20 cellular contexts compared by ENCODE assay signal in genomic region chr9:93916358-93916757, GRCh38. TPM values are rescaled to one million over a fixed set of nuclear protein-coding genes. Genes with fewer than 3 reads are reported as not detected.
DNase-seq lines count a peak whose midpoint lies in the region; ATAC-seq and TF ChIP-seq lines count a peak whose summit lies in the region.
"Had no signal": no experiment of that assay in that cellular context is flagged by ENCODE, and none has a peak within 500 bp of the region (broad histone marks: within the 10 kb centered on the region; RNA-seq: fewer than 3 reads in every experiment).

No MANE protein-coding gene starts in this region.

- intact Hi-C loops in HCT116 (cut with micrococcal nuclease) = no loop called here
- intact Hi-C loops in mucosa of descending colon (cut with DNase I, micrococcal nuclease) = no loop called here
- intact Hi-C loops in CD4-positive, alpha-beta memory T cell (cut with micrococcal nuclease) = no loop called here
- intact Hi-C loops in natural killer cell (cut with micrococcal nuclease) = no loop called here

- no peak overlapping the region for H3K27ac ChIP-seq in HCT116 (ENCODE audit: low read depth, low read length)
- H3K27ac ChIP-seq in CD4-positive, alpha-beta memory T cell (ENCODE audit: low read depth, low read length) = no peak overlapping the region
- H3K27ac ChIP-seq: BLaER1 treated with 17β-estradiol and CSF1 and Interleukin-3, amounts not matched to agents 10 nM and 100 nM had no signal

- peaks cover 0 to 4% of the 10 kb centered on the region in 2 experiments; a peak in 1 of 4 replicates for H3K4me1 ChIP-seq in HCT116 (ENCODE audit: control insufficient read depth in 1 of 2, insufficient read depth in 2 of 2, low read length in 2 of 2)
- no peaks in the 10 kb centered on the region for H3K4me1 ChIP-seq in mucosa of descending colon (ENCODE audit: low read depth)
- H3K4me1 ChIP-seq in CD4-positive, alpha-beta memory T cell (ENCODE audit: insufficient read depth, low read length) = peaks cover 4% of the 10 kb centered on the region
- H3K4me1 ChIP-seq: BE2C had no signal

- peak; percentile 76 for ATAC-seq in HCT116
- peak; percentile 14 for ATAC-seq in mucosa of descending colon
- no peak for ATAC-seq in natural killer cell

- no peaks in the 10 kb centered on the region for H4K20me1 ChIP-seq in HCT116 (ENCODE audit: insufficient read depth)
- H4K20me1 ChIP-seq: BLaER1 treated with 17β-estradiol and CSF1 and Interleukin-3, amounts not matched to agents 10 nM and 100 nM had no signal

- H3K9me3 Mint-ChIP-seq in CD4-positive, alpha-beta memory T cell = peaks cover 0 to 2% (median 0%) of the 10 kb centered on the region in 8 donors
- no peaks in the 10 kb centered on the region for H3K9me3 Mint-ChIP-seq in natural killer cell
- H3K9me3 Mint-ChIP-seq: CD4-positive, alpha-beta T cell had no signal

- RAD21 ChIA-PET in HCT116 (lab: Charles Lee; ENCODE audit: low non-redundant PET in 1 of 2, low total read pairs in 2 of 2, uncharacterized antibody in 2 of 2, unreplicated experiment in 2 of 2) = no interaction called here

- BruUV-seq in HCT116 (replicated peaks; lab: Mats Ljungman, UMichigan) = no TSS peak

- H3K4me1 Mint-ChIP-seq in CD4-positive, alpha-beta memory T cell = peaks cover 0 to 3% (median under 1%) of the 10 kb centered on the region in 4 donors
- H3K4me1 Mint-ChIP-seq in natural killer cell = no peaks in the 10 kb centered on the region
- H3K4me1 Mint-ChIP-seq: CD14-positive monocyte had no signal

- no peak overlapping the region for H3K4me3 ChIP-seq in HCT116 (replicated peaks in 1 of 2; ENCODE audit: low read depth in 1 of 2, low read length in 2 of 2)
- no peak overlapping the region for H3K4me3 ChIP-seq in NB4 (ENCODE audit: low read depth, low read length)
- H3K4me3 ChIP-seq in mucosa of descending colon = no peak overlapping the region
- no peak overlapping the region for H3K4me3 ChIP-seq in CD4-positive, alpha-beta memory T cell (ENCODE audit: low read length in 2 of 2)
- H3K4me3 ChIP-seq: BLaER1 treated with 17β-estradiol and CSF1 and Interleukin-3, amounts not matched to agents 10 nM and 100 nM; HAP-1 had no signal

- H3K36me3 ChIP-seq in HCT116 (ENCODE audit: control insufficient read depth in 1 of 2, insufficient read depth in 2 of 2, low read length in 2 of 2) (no peaks in the 10 kb centered on the region), mucosa of descending colon (ENCODE audit: low read depth) (no peaks in the 10 kb centered on the region)
- no peaks in the 10 kb centered on the region for H3K36me3 ChIP-seq in CD4-positive, alpha-beta memory T cell (ENCODE audit: insufficient read depth, low read length)
- H3K36me3 ChIP-seq: BE2C; BLaER1 treated with 17β-estradiol and CSF1 and Interleukin-3, amounts not matched to agents 10 nM and 100 nM; HAP-1 had no signal

- no peak for TF ChIP-seq CTCF in HCT116 (IDR thresholded peaks at IDR 0.05 in 2 of 3, conservative IDR thresholded peaks at IDR 0.05 in 1 of 3; ENCODE audit: borderline replicate concordance in 1 of 3, insufficient read depth in 1 of 3, low read depth in 2 of 3, low read length in 2 of 3)
- no peak for TF ChIP-seq CTCF in NB4 (IDR thresholded peaks at IDR 0.05; ENCODE audit: low read depth, low read length)
- no peak for TF ChIP-seq CTCF in mucosa of descending colon (IDR thresholded peaks at IDR 0.05)
- no peak for TF ChIP-seq CTCF in natural killer cell (IDR thresholded peaks at IDR 0.05)

- no peak overlapping the region for H3K9ac ChIP-seq in HCT116 (ENCODE audit: low read length)
- H3K9ac ChIP-seq: BLaER1 treated with 17β-estradiol and CSF1 and Interleukin-3, amounts not matched to agents 10 nM and 100 nM had no signal

- peaks cover 2% of the 10 kb centered on the region in 2 donors for H3K27me3 Mint-ChIP-seq in CD4-positive, alpha-beta memory T cell
- peaks cover 0 to 7% of the 10 kb centered on the region in 2 donors for H3K27me3 Mint-ChIP-seq in natural killer cell (ENCODE audit: low read depth in 2 of 2)
- H3K27me3 Mint-ChIP-seq: CD4-positive, alpha-beta T cell had no signal

- H3K4me2 ChIP-seq in HCT116 (ENCODE audit: low read length) = no peak overlapping the region
- H3K4me2 ChIP-seq: BLaER1 treated with 17β-estradiol and CSF1 and Interleukin-3, amounts not matched to agents 10 nM and 100 nM had no signal

- CTCF ChIA-PET in HCT116 (lab: Charles Lee) = interaction anchor here (0.7 kb wide), 1 partner anchor 851 kb away, joined by 3 read pairs; no protein-coding TSS in a partner anchor
- CTCF ChIA-PET in CD4-positive, alpha-beta memory T cell (lab: Charles Lee; ENCODE audit: partially characterized antibody) = no interaction called here

- H2AFZ ChIP-seq in HCT116 (ENCODE audit: low read depth, low read length, poor library complexity, severe bottlenecking) = no peak overlapping the region

- H3K9me3 ChIP-seq in HCT116 (ENCODE audit: control insufficient read depth in 1 of 2, insufficient read depth in 1 of 2, low read depth in 1 of 2, low read length in 2 of 2) (no peaks in the 10 kb centered on the region), mucosa of descending colon (no peaks in the 10 kb centered on the region)
- H3K9me3 ChIP-seq in CD4-positive, alpha-beta memory T cell (ENCODE audit: control insufficient read depth in 1 of 2, low read length in 2 of 2) = no peaks in the 10 kb centered on the region
- H3K9me3 ChIP-seq: BE2C; BLaER1 treated with 17β-estradiol and CSF1 and Interleukin-3, amounts not matched to agents 10 nM and 100 nM; HAP-1 had no signal

- TF ChIP-seq RAD21 in HCT116 (IDR thresholded peaks at IDR 0.05; ENCODE audit: low read depth) = no peak

- no peaks in the 10 kb centered on the region for H3K9me2 ChIP-seq in HCT116 (ENCODE audit: insufficient read depth)

- no peak overlapping the region for H3K27ac Mint-ChIP-seq in CD4-positive, alpha-beta memory T cell
- no peak overlapping the region for H3K27ac Mint-ChIP-seq in natural killer cell
- H3K27ac Mint-ChIP-seq: CD14-positive monocyte; CD4-positive, alpha-beta T cell had no signal

- no peak for TF ChIP-seq POLR2A in HCT116 (IDR thresholded peaks at IDR 0.05; ENCODE audit: borderline replicate concordance, extremely low read depth, insufficient read depth, insufficient read length)
- no peak for TF ChIP-seq POLR2A in NB4 (IDR thresholded peaks at IDR 0.05; ENCODE audit: extremely low read depth, insufficient read length)

- POLR2A ChIA-PET in HCT116 (lab: Charles Lee) = no interaction called here
- POLR2A ChIA-PET in CD4-positive, alpha-beta memory T cell (lab: Charles Lee; ENCODE audit: partially characterized antibody) = no interaction called here

- no peak overlapping the region for H3K4me3 Mint-ChIP-seq in CD4-positive, alpha-beta memory T cell
- no peak overlapping the region for H3K4me3 Mint-ChIP-seq in natural killer cell
- H3K4me3 Mint-ChIP-seq: CD14-positive monocyte; CD4-positive, alpha-beta T cell had no signal

- no peaks in the 10 kb centered on the region for H3K79me2 ChIP-seq in HCT116 (ENCODE audit: insufficient read depth, low read length)

- no peaks in the 10 kb centered on the region for H3K36me3 Mint-ChIP-seq in CD4-positive, alpha-beta memory T cell
- no peaks in the 10 kb centered on the region for H3K36me3 Mint-ChIP-seq in natural killer cell
- H3K36me3 Mint-ChIP-seq: CD14-positive monocyte had no signal

- no peak for DNase-seq in HCT116 (ENCODE audit: low read depth, low spot score)
- peak; percentile 14 for DNase-seq in NB4 (ENCODE audit: low read depth)
- DNase-seq in mucosa of descending colon = no peak
- no peak for DNase-seq in HuH-7.5 (ENCODE audit: low spot score)
- no peak for DNase-seq in CD4-positive, alpha-beta memory T cell
- no peak for DNase-seq in natural killer cell
- DNase-seq in activated CD4-positive, alpha-beta T cell treated with anti-CD3 and anti-CD28 coated beads for 1 hour = no peak
- DNase-seq: AML-193; BE2C; Calu3; CD4-positive, alpha-beta T cell; COR-L47; DMS53; DMS79 treated with DMSO at 0.1 percent for 48 hours; GOT3 had no signal

- no peaks in the 10 kb centered on the region for H3K27me3 ChIP-seq in HCT116 (ENCODE audit: insufficient read depth, low read length)
- H3K27me3 ChIP-seq in CD4-positive, alpha-beta memory T cell (ENCODE audit: insufficient read depth, low read length) = no peaks in the 10 kb centered on the region
- H3K27me3 ChIP-seq: BLaER1 treated with 17β-estradiol and CSF1 and Interleukin-3, amounts not matched to agents 10 nM and 100 nM had no signal

TF ChIP-seq in HCT116, 20 proteins besides CTCF, POLR2A, EP300 and RAD21:
- TF ChIP-seq CEBPB (IDR thresholded peaks at IDR 0.05; ENCODE audit: low read depth) (no peak), EZH2phosphoT487 (IDR thresholded peaks at IDR 0.05; ENCODE audit: borderline replicate concordance) (no peak), JUND (IDR thresholded peaks at IDR 0.05) (no peak), EGR1 (IDR thresholded peaks at IDR 0.05; ENCODE audit: low read depth) (no peak), TCF7L2 (IDR thresholded peaks at IDR 0.05; ENCODE audit: borderline replicate concordance, extremely low read depth, insufficient read depth, insufficient read length) (no peak), CBX3 (IDR thresholded peaks at IDR 0.05; ENCODE audit: low read depth) (no peak), SP1 (IDR thresholded peaks at IDR 0.05; ENCODE audit: low read depth) (no peak), FOSL1 (IDR thresholded peaks at IDR 0.05; ENCODE audit: low read depth) (no peak)
- TF ChIP-seq, protein P1, sequence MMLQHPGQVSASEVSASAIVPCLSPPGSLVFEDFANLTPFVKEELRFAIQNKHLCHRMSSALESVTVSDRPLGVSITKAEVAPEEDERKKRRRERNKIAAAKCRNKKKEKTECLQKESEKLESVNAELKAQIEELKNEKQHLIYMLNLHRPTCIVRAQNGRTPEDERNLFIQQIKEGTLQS (IDR thresholded peaks at IDR 0.05) = no peak
TF ChIP-seq in HCT116: peak in this region for 0.

RNA-seq across cellular contexts. Expression of gene BARX1, which starts 38.8 kb away (rescaled TPM):
- not detected for total RNA-seq in HCT116 (2021; ENCODE audit: unreplicated experiment)
- polyA plus RNA-seq in HCT116 (2012) = 0.04 TPM in 2 replicates
- total RNA-seq in mucosa of descending colon = under 1 TPM in 1 of 3 donors, not detected in 2; 0.17 TPM
- not detected for total RNA-seq in CD4-positive, alpha-beta memory T cell
- not detected for polyA plus RNA-seq in CD4-positive, alpha-beta memory T cell
- total RNA-seq in natural killer cell = not detected
- total RNA-seq: A172, Calu3 had no signal
- polyA plus RNA-seq: AG04450, CD14-positive monocyte had no signal

Comparison
In these comparisons a context has a peak if more than half of its experiments do, and no peak if none do; other contexts are left out.
1. ATAC-seq: peak in HCT116 (single experiment) and mucosa of descending colon (single experiment); none in natural killer cell (0 of 3).